Comparison of ENCODE assay signal across 17 cellular contexts in the genomic region with DNA sequence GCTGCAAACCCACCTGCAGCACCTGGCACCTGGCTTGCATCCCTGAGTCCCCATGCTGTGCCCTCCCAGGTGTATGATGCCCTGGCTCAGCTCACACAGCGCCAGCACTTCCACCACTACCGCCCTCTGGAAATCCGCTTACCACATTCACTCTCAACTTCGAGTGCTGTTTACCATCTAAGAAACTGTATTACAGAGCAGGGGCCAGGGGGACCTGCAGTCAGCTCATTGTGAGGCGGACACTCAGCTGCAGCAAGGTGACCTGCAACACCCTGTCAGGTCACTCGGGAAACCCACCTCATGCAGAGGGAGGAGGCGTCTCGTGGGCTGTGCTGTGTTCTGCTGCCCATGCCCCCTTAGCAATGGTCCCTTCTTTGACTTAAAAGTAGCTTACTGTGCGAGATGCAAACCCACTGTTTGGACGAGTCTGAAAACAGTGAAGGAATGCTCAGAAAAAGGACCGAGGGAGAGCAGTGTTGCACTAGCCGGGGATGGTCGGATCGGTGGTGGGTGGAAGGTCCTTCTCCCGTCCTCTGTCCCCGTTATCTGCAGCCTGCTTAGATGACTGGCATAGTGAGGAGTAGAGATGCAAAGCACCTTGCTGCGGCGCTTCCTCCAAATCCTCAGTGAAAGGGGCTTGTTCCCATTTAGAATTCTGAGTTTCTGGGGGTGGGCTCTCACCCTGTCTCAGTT. TPM values are rescaled to one million over a fixed set of nuclear protein-coding genes. Genes with fewer than 3 reads are reported as not detected.
DNase-seq lines count a peak whose midpoint lies in the region; TF ChIP-seq lines count a peak whose summit lies in the region.
"Had no signal": no experiment of that assay in that cellular context is flagged by ENCODE, and none has a peak within 500 bp of the region (broad histone marks: within the 10 kb centered on the region; RNA-seq: fewer than 3 reads in every experiment).

No MANE protein-coding gene starts in this region.

- H3K9me3 ChIP-seq in WERI-Rb-1 (ENCODE audit: severe bottlenecking) = peaks cover 7% of the 10 kb centered on the region
- peaks cover 0 to 5% of the 10 kb centered on the region in 2 donors for H3K9me3 ChIP-seq in uterus
- H3K9me3 ChIP-seq: SJCRH30 had no signal

- peak; percentile 32 to 85 for DNase-seq in NCI-H2081 (lab: John Stamatoyannopoulos, UW)
- DNase-seq in NCI-H2081 treated with DMSO at 0.1 percent for 48 hours (lab: John Stamatoyannopoulos, UW) = no peak
- peak; percentile 14 for DNase-seq in DMS153 treated with DMSO at 0.1 percent for 48 hours (lab: John Stamatoyannopoulos, UW; ENCODE audit: unreplicated experiment)
- peak; percentile 21 for DNase-seq in NCI-H2171 (lab: John Stamatoyannopoulos, UW)
- DNase-seq in mesenteric fat pad (ENCODE audit: low spot score) = peak; percentile 60
- no peak for DNase-seq in WERI-Rb-1
- no peak for DNase-seq in uterus
- no peak for DNase-seq in NCI-H187 treated with DMSO at 0.1 percent for 48 hours (lab: John Stamatoyannopoulos, UW)
- DNase-seq: COR-L47, GF-D8, HCEC 1CT, Kasumi-1, MG63, NCI-H1092, NCI-H524, SJCRH30 had no signal

- H3K4me1 ChIP-seq in uterus = no peaks in the 10 kb centered on the region
- H3K4me1 ChIP-seq: SJCRH30 had no signal

- intact Hi-C loops in uterus (cut with DNase I; ENCODE audit: low total_unique reads) = no loop called here

- no peaks in the 10 kb centered on the region for H3K27me3 ChIP-seq in WERI-Rb-1 (ENCODE audit: insufficient read depth, low read depth, severe bottlenecking)
- no peaks in the 10 kb centered on the region for H3K27me3 ChIP-seq in uterus
- H3K27me3 ChIP-seq: MG63, SJCRH30 had no signal

- H3K36me3 ChIP-seq in WERI-Rb-1 = peaks cover 3% of the 10 kb centered on the region; the same call in 1 of the 2 replicates
- no peaks in the 10 kb centered on the region for H3K36me3 ChIP-seq in uterus

- TF ChIP-seq POLR2A in uterus (IDR thresholded peaks at IDR 0.05) = no peak

- TF ChIP-seq CTCF in WERI-Rb-1 (IDR thresholded peaks at IDR 0.05; ENCODE audit: low read depth, low read length) (no peak), uterus (IDR thresholded peaks at IDR 0.05) (no peak)

- H3K4me3 ChIP-seq in WERI-Rb-1 (ENCODE audit: low read depth, low read length) (no peak overlapping the region), uterus (no peak overlapping the region)
- H3K4me3 ChIP-seq: MG63, SJCRH30 had no signal

- no peak overlapping the region for H3K27ac ChIP-seq in WERI-Rb-1
- H3K27ac ChIP-seq in uterus = no peak overlapping the region
- H3K27ac ChIP-seq: 22Rv1, SJCRH30 had no signal

RNA-seq across cellular contexts. Expression of a gene that starts 55.2 kb away (rescaled TPM):
- total RNA-seq in mesenteric fat pad = 729 TPM
- total RNA-seq in uterus = 100 to 1,000 TPM in 3 of 4 donors, 10 to 100 TPM in 1; 84.3 to 183 (median 147) TPM

Comparison
In these comparisons a context has a peak if more than half of its experiments do, and no peak if none do; other contexts are left out.
1. DNase-seq: peak in NCI-H2081 (2 of 2), DMS153 treated with DMSO at 0.1 percent for 48 hours (single experiment), NCI-H2171 (single experiment) and mesenteric fat pad (single experiment); none in NCI-H2081 treated with DMSO at 0.1 percent for 48 hours (single experiment), WERI-Rb-1 (single experiment), uterus (0 of 2) and NCI-H187 treated with DMSO at 0.1 percent for 48 hours (single experiment).